Comparison of ENCODE assay signal across 2 cellular contexts in genomic region chr3:114721209-114721608, GRCh38.
TF ChIP-seq lines count a peak whose summit lies in the region.

No MANE protein-coding gene starts in this region.

TF ChIP-seq in HepG2, 621 proteins besides CTCF, POLR2A, EP300 and RAD21 (continued from another document):
- TF ChIP-seq PBX3 (CRISPR knock-in tag; IDR thresholded peaks at IDR 0.05; ENCODE audit: borderline replicate concordance): no peak
- no peak for TF ChIP-seq RFXAP (CRISPR knock-in tag; IDR thresholded peaks at IDR 0.05; ENCODE audit: borderline replicate concordance)
- TF ChIP-seq HINFP (CRISPR knock-in tag; IDR thresholded peaks at IDR 0.05; ENCODE audit: low read depth): no peak
- no peak for TF ChIP-seq CERS6 (CRISPR knock-in tag; IDR thresholded peaks at IDR 0.05)
- no peak for TF ChIP-seq ZNF552 (CRISPR knock-in tag; IDR thresholded peaks at IDR 0.05; ENCODE audit: borderline replicate concordance)
- no peak for TF ChIP-seq MNT (IDR thresholded peaks at IDR 0.05)
- no peak for TF ChIP-seq KAT8 (CRISPR knock-in tag; IDR thresholded peaks at IDR 0.05)
- no peak for TF ChIP-seq HHEX (CRISPR knock-in tag; IDR thresholded peaks at IDR 0.05)
- no peak for TF ChIP-seq NFKB2 (CRISPR knock-in tag; IDR thresholded peaks at IDR 0.05; ENCODE audit: borderline replicate concordance)
- TF ChIP-seq ZNF7 (CRISPR knock-in tag; IDR thresholded peaks at IDR 0.05): no peak
- no peak for TF ChIP-seq MBNL3 (CRISPR knock-in tag; conservative IDR thresholded peaks at IDR 0.05)
- TF ChIP-seq ZNF296 (CRISPR knock-in tag; conservative IDR thresholded peaks at IDR 0.05): no peak
- TF ChIP-seq HDAC6 (IDR thresholded peaks at IDR 0.05; ENCODE audit: low read depth, low read length): no peak
- peak; percentile 44; the same call in 1 of the 2 replicates for TF ChIP-seq GATAD2A (CRISPR knock-in tag; IDR thresholded peaks at IDR 0.05)
- TF ChIP-seq HMGXB4 (CRISPR knock-in tag; IDR thresholded peaks at IDR 0.05; ENCODE audit: borderline replicate concordance in 1 of 2, low read depth in 1 of 2): no peak
- peak; percentile 90 for TF ChIP-seq ZNF652 (CRISPR knock-in tag; IDR thresholded peaks at IDR 0.05; ENCODE audit: borderline replicate concordance, low read depth)
- no peak for TF ChIP-seq HDAC2 (CRISPR knock-in tag; IDR thresholded peaks at IDR 0.05)
- no peak for TF ChIP-seq KDM5A (IDR thresholded peaks at IDR 0.05; ENCODE audit: borderline replicate concordance, low read length)
- TF ChIP-seq CEBPG (CRISPR knock-in tag; IDR thresholded peaks at IDR 0.05): 0 out of 2 replicates have a peak, but pooled peaks have one; percentile 31
- TF ChIP-seq TAF15 (IDR thresholded peaks at IDR 0.05; ENCODE audit: low read depth, low read length, poor library complexity, severe bottlenecking): no peak
- TF ChIP-seq FUBP1 (CRISPR knock-in tag; IDR thresholded peaks at IDR 0.05; ENCODE audit: borderline replicate concordance): no peak
- no peak for TF ChIP-seq MAFF (IDR thresholded peaks at IDR 0.05; ENCODE audit: low read depth, low read length)

TF ChIP-seq in WTC11, 78 proteins besides CTCF, POLR2A, EP300 and RAD21 (continued from another document):
- TF ChIP-seq FOXP4 (CRISPR knock-in tag; IDR thresholded peaks at IDR 0.05) (no peak), CREM (CRISPR knock-in tag; IDR thresholded peaks at IDR 0.05) (no peak), ZNF512 (CRISPR knock-in tag; IDR thresholded peaks at IDR 0.05; ENCODE audit: borderline replicate concordance) (no peak), MAX (CRISPR knock-in tag; IDR thresholded peaks at IDR 0.05) (no peak), NFATC4 (CRISPR knock-in tag; IDR thresholded peaks at IDR 0.05) (no peak), ATF1 (CRISPR knock-in tag; IDR thresholded peaks at IDR 0.05) (no peak), IRF1 (CRISPR knock-in tag; IDR thresholded peaks at IDR 0.05) (no peak), ZNF532 (CRISPR knock-in tag; IDR thresholded peaks at IDR 0.05; ENCODE audit: borderline replicate concordance) (no peak), PREB (CRISPR knock-in tag; IDR thresholded peaks at IDR 0.05; ENCODE audit: borderline replicate concordance) (no peak)
